Comparison of ENCODE assay signal across 1 cellular context in genomic region chr17:7147772-7148171, GRCh38.
A peak's percentile ranks its signal among the peaks of the same experiment; 100 is the strongest.
TF ChIP-seq lines count a peak whose summit lies in the region.

No MANE protein-coding gene starts in this region.

TF ChIP-seq in HepG2, 621 proteins besides CTCF, POLR2A, EP300 and RAD21 (continued from another document):
- TF ChIP-seq MLLT10 (CRISPR knock-in tag; IDR thresholded peaks at IDR 0.05) (no peak), ZNF660 (CRISPR knock-in tag; IDR thresholded peaks at IDR 0.05; ENCODE audit: borderline replicate concordance, low read depth) (no peak), ZNF788 (CRISPR knock-in tag; IDR thresholded peaks at IDR 0.05; ENCODE audit: borderline replicate concordance) (no peak), NBN (conservative IDR thresholded peaks at IDR 0.05) (no peak), MYC (CRISPR knock-in tag; IDR thresholded peaks at IDR 0.05; ENCODE audit: borderline replicate concordance) (no peak), MLX (CRISPR knock-in tag; IDR thresholded peaks at IDR 0.05) (no peak), TCF12 (IDR thresholded peaks at IDR 0.05) (no peak), TCF12 (CRISPR knock-in tag; IDR thresholded peaks at IDR 0.05) (no peak), AFF4 (CRISPR knock-in tag; IDR thresholded peaks at IDR 0.05) (no peak), FOSL2 (CRISPR knock-in tag; IDR thresholded peaks at IDR 0.05) (0 out of 2 replicates have a peak, but pooled peaks have one; percentile 13), STAG1 (CRISPR knock-in tag; IDR thresholded peaks at IDR 0.05) (peak; percentile 47), ADNP (CRISPR knock-in tag; IDR thresholded peaks at IDR 0.05) (no peak), ZNF652 (CRISPR knock-in tag; IDR thresholded peaks at IDR 0.05; ENCODE audit: borderline replicate concordance, low read depth) (no peak), ZEB1 (IDR thresholded peaks at IDR 0.05; ENCODE audit: insufficient replicate concordance, low read depth) (no peak), BCL6 (CRISPR knock-in tag; IDR thresholded peaks at IDR 0.05) (peak; percentile 59; the same call in 1 of the 2 replicates), MIXL1 (CRISPR knock-in tag; IDR thresholded peaks at IDR 0.05) (peak; percentile 63; the same call in 1 of the 2 replicates), RARA (CRISPR knock-in tag; IDR thresholded peaks at IDR 0.05) (peak; percentile 46), TRIM22 (IDR thresholded peaks at IDR 0.05) (no peak), HNF4A (CRISPR knock-in tag; IDR thresholded peaks at IDR 0.05) (0 out of 2 replicates have a peak, but pooled peaks have one; percentile 3), ZNF264 (CRISPR knock-in tag; IDR thresholded peaks at IDR 0.05) (no peak), GATAD1 (CRISPR knock-in tag; IDR thresholded peaks at IDR 0.05) (no peak), TFAP4 (IDR thresholded peaks at IDR 0.05; ENCODE audit: borderline replicate concordance, low read depth) (no peak), TBL1XR1 (IDR thresholded peaks at IDR 0.05; ENCODE audit: borderline replicate concordance, low read length, partially characterized antibody) (peak; percentile 83), ZNF30 (CRISPR knock-in tag; IDR thresholded peaks at IDR 0.05) (no peak), ZNF33A (CRISPR knock-in tag; IDR thresholded peaks at IDR 0.05; ENCODE audit: borderline replicate concordance) (no peak), USF2 (IDR thresholded peaks at IDR 0.05; ENCODE audit: low read depth, low read length) (no peak), USF2 (CRISPR knock-in tag; IDR thresholded peaks at IDR 0.05; ENCODE audit: borderline replicate concordance) (no peak), ZNF513 (CRISPR knock-in tag; conservative IDR thresholded peaks at IDR 0.05) (no peak), AGO2 (optimal IDR thresholded peaks at IDR 0.05; ENCODE audit: low read depth, low read length) (no peak), ZFX (CRISPR knock-in tag; IDR thresholded peaks at IDR 0.05; ENCODE audit: low read depth) (0 out of 2 replicates have a peak, but pooled peaks have one; percentile 20), NFYB (CRISPR knock-in tag; IDR thresholded peaks at IDR 0.05) (no peak), SAP130 (CRISPR knock-in tag; IDR thresholded peaks at IDR 0.05; ENCODE audit: low read depth) (peak; percentile 39; the same call in 1 of the 2 replicates), ZNF576 (CRISPR knock-in tag; IDR thresholded peaks at IDR 0.05) (no peak), ZNF556 (CRISPR knock-in tag; IDR thresholded peaks at IDR 0.05; ENCODE audit: borderline replicate concordance) (no peak), MXD1 (CRISPR knock-in tag; IDR thresholded peaks at IDR 0.05) (no peak), SKI (IDR thresholded peaks at IDR 0.05; ENCODE audit: partially characterized antibody) (peak; percentile 94), DNMT1 (CRISPR knock-in tag; IDR thresholded peaks at IDR 0.05) (no peak), ZBTB43 (CRISPR knock-in tag; conservative IDR thresholded peaks at IDR 0.05) (no peak), ATRX (CRISPR knock-in tag; IDR thresholded peaks at IDR 0.05; ENCODE audit: borderline replicate concordance) (no peak), NFKBIZ (CRISPR knock-in tag; IDR thresholded peaks at IDR 0.05) (no peak), ZNF18 (CRISPR knock-in tag; IDR thresholded peaks at IDR 0.05; ENCODE audit: insufficient replicate concordance) (no peak), ZNF512 (CRISPR knock-in tag; IDR thresholded peaks at IDR 0.05) (no peak), ZNF101 (CRISPR knock-in tag; IDR thresholded peaks at IDR 0.05; ENCODE audit: borderline replicate concordance, low read depth) (no peak), NPAS2 (CRISPR knock-in tag; IDR thresholded peaks at IDR 0.05; ENCODE audit: borderline replicate concordance) (no peak), GTF2F1 (IDR thresholded peaks at IDR 0.05; ENCODE audit: low read length) (no peak), IKZF1 (IDR thresholded peaks at IDR 0.05) (no peak), TMF1 (CRISPR knock-in tag; IDR thresholded peaks at IDR 0.05; ENCODE audit: low read depth) (no peak), ZNF3 (CRISPR knock-in tag; IDR thresholded peaks at IDR 0.05) (peak; percentile 35; the same call in 1 of the 2 replicates), THAP11 (CRISPR knock-in tag; IDR thresholded peaks at IDR 0.05) (no peak), FOSL1 (CRISPR knock-in tag; IDR thresholded peaks at IDR 0.05; ENCODE audit: borderline replicate concordance) (no peak), GPN1 (CRISPR knock-in tag; IDR thresholded peaks at IDR 0.05; ENCODE audit: borderline replicate concordance) (no peak), NFIB (CRISPR knock-in tag; IDR thresholded peaks at IDR 0.05; ENCODE audit: borderline replicate concordance) (no peak), AKAP8 (CRISPR knock-in tag; IDR thresholded peaks at IDR 0.05) (no peak), POLR2AphosphoS2 (IDR thresholded peaks at IDR 0.05; ENCODE audit: low read depth, low read length) (no peak), KLF9 (CRISPR knock-in tag; IDR thresholded peaks at IDR 0.05; ENCODE audit: low read depth) (no peak), JUNB (CRISPR knock-in tag; IDR thresholded peaks at IDR 0.05; ENCODE audit: borderline replicate concordance) (no peak), ZNF879 (CRISPR knock-in tag; IDR thresholded peaks at IDR 0.05) (no peak)
